In the genomic region with DNA sequence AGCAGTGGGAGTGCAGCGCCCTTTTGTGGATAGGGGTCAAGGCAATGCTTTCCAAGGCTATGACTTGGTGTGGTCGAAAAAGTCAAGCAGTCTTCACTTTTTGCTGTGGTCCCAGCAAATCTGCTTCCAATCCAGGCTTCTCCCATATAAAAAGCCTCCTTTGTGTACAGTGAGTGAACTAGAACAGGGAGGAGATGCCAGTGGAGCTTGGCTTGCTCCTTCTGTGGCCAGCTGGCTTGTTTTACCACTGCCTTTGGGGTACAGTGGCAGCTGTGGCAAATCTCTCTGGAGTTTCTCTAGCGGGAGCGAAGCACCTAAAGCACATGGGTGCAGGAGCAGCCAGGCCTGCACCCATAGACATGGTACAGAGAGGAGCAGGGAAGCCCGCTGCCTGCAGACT, we compare ENCODE assay signal across 31 cellular contexts.
"Had no signal": no experiment of that assay in that cellular context is flagged by ENCODE, and none has a peak within 500 bp of the region (broad histone marks: within the 10 kb centered on the region; RNA-seq: fewer than 3 reads in every experiment).

No MANE protein-coding gene starts in this region.

- H3K27ac ChIP-seq: KMS-11, PC-9, RWPE1, VCaP had no signal

- H3K4me2 ChIP-seq: KMS-11, PC-9 had no signal

- H2AFZ ChIP-seq: PC-9 had no signal

- H3K9ac ChIP-seq: KMS-11 had no signal

- DNase-seq: activated B cell treated with CpG ODN at 0.5 μM for 24 hours; activated CD4-positive, alpha-beta T cell treated with anti-CD3 and anti-CD28 coated beads for 4 hours; activated CD4-positive, alpha-beta T cell treated with anti-CD3 and anti-CD28 coated beads, Interleukin-2, amount 50 U/mL, for 4 hours; activated CD4-positive, CD25-positive, alpha-beta regulatory T cell treated with anti-CD3 and anti-CD28 coated beads, Interleukin-2, amount 50 U/mL, for 72 hours; activated CD8-positive, alpha-beta T cell treated with anti-CD3 and anti-CD28 coated beads for 36 hours; activated gamma-delta T cell; activated naive CD4-positive, alpha-beta T cell treated with Interleukin-2 at 50 U/mL for 16 hours; activated naive CD8-positive, alpha-beta T cell treated with anti-CD3 and anti-CD28 coated beads, Interleukin-2, amount 50 U/mL, for 24 hours; activated T-cell treated with anti-CD3 and anti-CD28 coated beads, Interleukin-2, amount 50 U/mL, for 1 hour; activated T-cell treated with anti-CD3 and anti-CD28 coated beads, Interleukin-2, amount 50 U/mL, for 72 hours; cerebellar nuclear complex; NCI-H1092 treated with DMSO at 0.1 percent for 48 hours; NCI-H1417; NCI-H146; NCI-H187; NCI-H2029 treated with DMSO at 0.1 percent for 48 hours; NCI-H2107; NCI-H2171; NCI-H510A; NCI-H526; NCI-H748 treated with DMSO at 0.1 percent for 48 hours; PC-9; SIG-M5; T-cell; T-helper 17 cell had no signal

- H3K4me3 ChIP-seq: PC-9 had no signal

- ATAC-seq: activated CD8-positive, alpha-beta T cell treated with anti-CD3 and anti-CD28 coated beads for 36 hours; activated naive CD8-positive, alpha-beta T cell treated with anti-CD3 and anti-CD28 coated beads, Interleukin-2, amount 50 U/mL, for 24 hours; activated T-cell treated with anti-CD3 and anti-CD28 coated beads, Interleukin-2, amount 50 U/mL, for 72 hours; activated T-helper 17 cell treated with anti-CD3 and anti-CD28 coated beads, Interleukin-2, amount 50 U/mL, for 72 hours; Right ventricle myocardium inferior; SK-N-SH treated with all-trans-retinoic acid at 6 μM for 48 hours; T-cell; T-helper 17 cell had no signal
